8 cellular contexts compared by ENCODE assay signal in the genomic region with DNA sequence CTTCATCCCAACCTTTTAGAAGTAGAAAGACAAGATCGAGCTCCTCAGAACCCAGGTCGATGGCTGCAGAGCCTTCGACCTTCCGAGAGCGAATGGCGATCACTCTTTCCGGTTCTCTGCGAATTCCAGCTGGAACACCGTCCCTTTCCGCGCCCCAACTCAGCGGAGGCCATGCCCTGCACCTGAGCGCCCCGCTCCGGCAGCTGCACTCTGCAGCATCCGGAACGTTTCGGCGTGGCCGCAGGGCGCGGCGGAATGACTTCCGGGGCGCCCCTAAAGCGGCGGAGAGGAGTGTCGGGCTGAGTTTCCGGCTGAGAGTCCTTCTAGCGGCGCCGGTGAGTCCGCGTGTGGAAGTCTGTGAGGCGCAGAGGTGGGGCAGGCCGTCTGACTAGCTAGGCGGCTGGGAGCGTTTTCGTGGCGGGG. TPM values are rescaled to one million over a fixed set of nuclear protein-coding genes. Genes with fewer than 3 reads are reported as not detected.
DNase-seq lines count a peak whose midpoint lies in the region; ATAC-seq and TF ChIP-seq lines count a peak whose summit lies in the region.
"Not testable (repeated sequence)": the region's sequence is repeated elsewhere in the genome, so short reads cannot be mapped to it uniquely, and the experiment has no call there.

Gene GTF2H2C, plus strand, starts transcription at position 284 of the 423 bp plus-strand sequence. CDS start 4,942 bp downstream, outside the sequence.

- H3K27me3 ChIP-seq in Loucy (ENCODE audit: insufficient read depth, low read length, poor library complexity, severe bottlenecking); thymus (ENCODE audit: control insufficient read depth, insufficient read depth): not testable (repeated sequence)

- H3K9me2 ChIP-seq in Loucy (replicated peaks; ENCODE audit: low read depth, low read length), result not testable (repeated sequence)

- H4K20me1 ChIP-seq in Loucy (ENCODE audit: insufficient read depth, low read length, poor library complexity, severe bottlenecking), result not testable (repeated sequence)

- peak within 1 kb of the TSS; percentile 79 for H3K9ac ChIP-seq in Loucy (ENCODE audit: low read depth, low read length, poor library complexity, severe bottlenecking)

- H3K4me1 ChIP-seq in Loucy (ENCODE audit: insufficient read depth, low read length, poor library complexity, severe bottlenecking); thymus (ENCODE audit: control insufficient read depth, insufficient read depth, low read length): not testable (repeated sequence)

- DNase-seq in activated CD8-positive, alpha-beta memory T cell treated with anti-CD3 and anti-CD28 coated beads for 1 hour (ENCODE audit: extremely low read depth in 1 of 2, low read depth in 1 of 2), result peak; percentile 42 to 45
- DNase-seq in inferior parietal cortex (ENCODE audit: extremely low spot score) (peak; percentile 44), retinal pigment epithelial cell (ENCODE audit: low read depth) (peak; percentile 27)

- H3K4me2 ChIP-seq in Loucy (ENCODE audit: low read depth, low read length, poor library complexity, severe bottlenecking), result peak within 1 kb of the TSS; percentile 93

- TF ChIP-seq CTCF in Loucy (conservative IDR thresholded peaks at IDR 0.05; ENCODE audit: low read length), result peak; percentile 44
- TF ChIP-seq CTCF in retinal pigment epithelial cell (conservative IDR thresholded peaks at IDR 0.05; ENCODE audit: low read depth, low read length), result peak; percentile 42

- H2AFZ ChIP-seq in Loucy (ENCODE audit: low read length), result peak within 1 kb of the TSS; percentile 92

- H3K9me3 ChIP-seq in Loucy (ENCODE audit: insufficient read depth, low read depth, low read length); thymus (ENCODE audit: control insufficient read depth): not testable (repeated sequence)

- not testable (repeated sequence) for H3K36me3 ChIP-seq in Loucy (ENCODE audit: insufficient read depth, low read length); thymus (ENCODE audit: control insufficient read depth, insufficient read depth)

- ATAC-seq in GM18499 (IDR thresholded peaks at IDR 0.05; ENCODE audit: insufficient read depth, unreplicated experiment) (peak; percentile 76), HG02610 (IDR thresholded peaks at IDR 0.05; ENCODE audit: unreplicated experiment) (peak; percentile 98)

- peak within 1 kb of the TSS; percentile 81 for H3K4me3 ChIP-seq in Loucy (ENCODE audit: low read length, poor library complexity, severe bottlenecking)
- H3K4me3 ChIP-seq in retinal pigment epithelial cell (ENCODE audit: low read length), result peak within 1 kb of the TSS; percentile 45
- H3K4me3 ChIP-seq in thymus (ENCODE audit: low read length), result peak within 1 kb of the TSS; percentile 30

- H3K79me2 ChIP-seq in Loucy (ENCODE audit: insufficient read depth, low read length), result not testable (repeated sequence)

- not testable (repeated sequence) for H3F3A ChIP-seq in Loucy (ENCODE audit: low read depth)

- H3K27ac ChIP-seq in cingulate gyrus (ENCODE audit: low read depth, low read length), result peak within 1 kb of the TSS; percentile 29
- H3K27ac ChIP-seq in thymus (ENCODE audit: low read depth), result not testable (repeated sequence)

- under 1% methylated on average over 39 of the region's 40 CpGs for WGBS in thymus

RNA-seq across cellular contexts. Expression of gene GTF2H2C, which starts in this region (rescaled TPM):
- polyA plus RNA-seq in thymus, result 27.9 TPM

Comparison
In these comparisons a context has a peak if more than half of its experiments do, and no peak if none do; other contexts are left out.
1. H3K4me3 ChIP-seq: peak in every context shown above with its lines; median percentile 81 in Loucy; 45 in retinal pigment epithelial cell; 30 in thymus.